Comparison of ENCODE assay signal across 17 cellular contexts in the genomic region with DNA sequence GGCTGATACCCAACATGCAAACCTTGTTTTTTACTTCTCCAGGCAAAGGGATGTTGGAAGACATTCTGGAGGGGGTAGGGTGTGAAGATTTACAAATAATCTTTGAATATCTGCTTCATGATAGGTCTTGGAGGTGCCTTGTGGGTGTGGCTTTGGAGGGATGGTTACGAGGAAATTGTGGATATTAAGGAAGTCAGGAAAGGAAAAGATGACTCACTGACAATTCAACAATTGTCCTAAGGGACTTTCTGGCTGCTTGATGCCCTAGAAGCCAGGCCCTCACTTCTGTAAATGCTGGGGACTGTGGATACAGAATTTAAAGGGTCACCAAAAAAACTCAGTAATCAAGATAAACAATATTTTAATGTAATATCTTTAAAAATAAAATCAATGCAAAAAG. TPM values are rescaled to one million over a fixed set of nuclear protein-coding genes. Genes with fewer than 3 reads are reported as not detected.
A peak's percentile ranks its signal among the peaks of the same experiment; 100 is the strongest.
DNase-seq lines count a peak whose midpoint lies in the region; ATAC-seq, FAIRE-seq and TF ChIP-seq lines count a peak whose summit lies in the region.
"Had no signal": no experiment of that assay in that cellular context is flagged by ENCODE, and none has a peak within 500 bp of the region (broad histone marks: within the 10 kb centered on the region; RNA-seq: fewer than 3 reads in every experiment).

No MANE protein-coding gene starts in this region.

- peaks cover 24% of the 10 kb centered on the region for H3K36me3 Mint-ChIP-seq in activated naive CD8-positive, alpha-beta T cell
- peaks cover 73% of the 10 kb centered on the region for H3K36me3 Mint-ChIP-seq in activated naive CD8-positive, alpha-beta T cell treated with anti-CD3 and anti-CD28 coated beads, Interleukin-2, amount 50 U/mL, for 24 hours (ENCODE audit: low read depth)
- H3K36me3 Mint-ChIP-seq in stimulated activated memory B cell treated with anti-CD40 and anti-IgM and Interleukin-4, amounts not matched to agents 10 μg/mL and 1 μg/mL and 100 μg/mL, for 72 hours, result peaks cover 59% of the 10 kb centered on the region

- no peak overlapping the region for H3K4me3 ChIP-seq in fibroblast of the aortic adventitia (ENCODE audit: low read depth, low read length)

- H3K27me3 Mint-ChIP-seq in activated naive CD8-positive, alpha-beta T cell, result no peaks in the 10 kb centered on the region
- H3K27me3 Mint-ChIP-seq in activated naive CD8-positive, alpha-beta T cell treated with anti-CD3 and anti-CD28 coated beads, Interleukin-2, amount 50 U/mL, for 24 hours, result no peaks in the 10 kb centered on the region
- no peaks in the 10 kb centered on the region for H3K27me3 Mint-ChIP-seq in stimulated activated memory B cell treated with anti-CD40 and anti-IgM and Interleukin-4, amounts not matched to agents 10 μg/mL and 1 μg/mL and 100 μg/mL, for 72 hours
- H3K27me3 Mint-ChIP-seq: activated CD8-positive, alpha-beta memory T cell treated with anti-CD3 and anti-CD28 coated beads, Interleukin-2, amount 10 ng/mL, durations not matched to agents 7 days and 5 days; IgD-negative memory B cell; memory B cell had no signal

- no peaks in the 10 kb centered on the region for H3K9me3 Mint-ChIP-seq in activated naive CD8-positive, alpha-beta T cell (ENCODE audit: low read depth)
- H3K9me3 Mint-ChIP-seq in activated naive CD8-positive, alpha-beta T cell treated with anti-CD3 and anti-CD28 coated beads, Interleukin-2, amount 50 U/mL, for 24 hours, result peaks cover 3% of the 10 kb centered on the region
- H3K9me3 Mint-ChIP-seq in stimulated activated memory B cell treated with anti-CD40 and anti-IgM and Interleukin-4, amounts not matched to agents 10 μg/mL and 1 μg/mL and 100 μg/mL, for 72 hours, result no peaks in the 10 kb centered on the region
- H3K9me3 Mint-ChIP-seq: memory B cell had no signal

- no peak for FAIRE-seq in H54 (lab: Jason Lieb, UNC)
- FAIRE-seq: G401.6, TTC549 had no signal

- TF ChIP-seq POLR2A in H54 (IDR thresholded peaks at IDR 0.05; ENCODE audit: low read depth, low read length), result no peak

- peak overlapping the region; percentile 24 for H3K4me3 Mint-ChIP-seq in activated naive CD8-positive, alpha-beta T cell
- H3K4me3 Mint-ChIP-seq in activated naive CD8-positive, alpha-beta T cell treated with anti-CD3 and anti-CD28 coated beads, Interleukin-2, amount 50 U/mL, for 24 hours, result no peak overlapping the region
- H3K4me3 Mint-ChIP-seq in stimulated activated memory B cell treated with anti-CD40 and anti-IgM and Interleukin-4, amounts not matched to agents 10 μg/mL and 1 μg/mL and 100 μg/mL, for 72 hours, result no peak overlapping the region

- peaks cover 31% of the 10 kb centered on the region for H3K4me1 Mint-ChIP-seq in activated naive CD8-positive, alpha-beta T cell (ENCODE audit: low read depth)
- peaks cover 24% of the 10 kb centered on the region for H3K4me1 Mint-ChIP-seq in activated naive CD8-positive, alpha-beta T cell treated with anti-CD3 and anti-CD28 coated beads, Interleukin-2, amount 50 U/mL, for 24 hours
- H3K4me1 Mint-ChIP-seq in stimulated activated memory B cell treated with anti-CD40 and anti-IgM and Interleukin-4, amounts not matched to agents 10 μg/mL and 1 μg/mL and 100 μg/mL, for 72 hours, result peaks cover 36% of the 10 kb centered on the region

- no peak for DNase-seq in activated naive CD8-positive, alpha-beta T cell treated with anti-CD3 and anti-CD28 coated beads, Interleukin-2, amount 50 U/mL, for 24 hours
- DNase-seq in T1000 (lab: John Stamatoyannopoulos, UW) (peak; percentile 13), fibroblast of the aortic adventitia (ENCODE audit: low read depth) (peak; percentile 32), H54 (ENCODE audit: insufficient read length, low spot score) (no peak), NCI-H526 (lab: John Stamatoyannopoulos, UW) (no peak)
- DNase-seq: activated CD8-positive, alpha-beta memory T cell treated with anti-CD3 and anti-CD28 coated beads, Interleukin-2, amount 10 ng/mL, durations not matched to agents 7 days and 5 days; AML-193; amniotic stem cell; NCI-H146; SHP77 had no signal

- no peak for ATAC-seq in activated naive CD8-positive, alpha-beta T cell treated with anti-CD3 and anti-CD28 coated beads, Interleukin-2, amount 50 U/mL, for 24 hours
- no peak for ATAC-seq in stimulated activated memory B cell treated with anti-CD40 and anti-IgM and Interleukin-4, amounts not matched to agents 10 μg/mL and 1 μg/mL and 100 μg/mL, for 72 hours
- ATAC-seq in GM21737 (IDR thresholded peaks at IDR 0.05; ENCODE audit: unreplicated experiment), result no peak

- no peak for TF ChIP-seq CTCF in fibroblast of the aortic adventitia (IDR thresholded peaks at IDR 0.05; ENCODE audit: insufficient read depth, low read length)

- no peak overlapping the region for H3K27ac Mint-ChIP-seq in activated naive CD8-positive, alpha-beta T cell
- no peak overlapping the region for H3K27ac Mint-ChIP-seq in activated naive CD8-positive, alpha-beta T cell treated with anti-CD3 and anti-CD28 coated beads, Interleukin-2, amount 50 U/mL, for 24 hours
- H3K27ac Mint-ChIP-seq in stimulated activated memory B cell treated with anti-CD40 and anti-IgM and Interleukin-4, amounts not matched to agents 10 μg/mL and 1 μg/mL and 100 μg/mL, for 72 hours, result peak overlapping the region; percentile 89

RNA-seq across cellular contexts. Expression of gene ZNF527, which starts 37.4 kb away (rescaled TPM):
- 6.8 and 9.2 TPM in 2 replicates for total RNA-seq in fibroblast of the aortic adventitia (ENCODE audit: low replicate concordance)

Comparison
In these comparisons a context has a peak if more than half of its experiments do, and no peak if none do; other contexts are left out.
1. DNase-seq: peak in T1000 (single experiment) and fibroblast of the aortic adventitia (single experiment); none in activated naive CD8-positive, alpha-beta T cell treated with anti-CD3 and anti-CD28 coated beads, Interleukin-2, amount 50 U/mL, for 24 hours (single experiment), H54 (single experiment) and NCI-H526 (0 of 2).